In the genomic region with DNA sequence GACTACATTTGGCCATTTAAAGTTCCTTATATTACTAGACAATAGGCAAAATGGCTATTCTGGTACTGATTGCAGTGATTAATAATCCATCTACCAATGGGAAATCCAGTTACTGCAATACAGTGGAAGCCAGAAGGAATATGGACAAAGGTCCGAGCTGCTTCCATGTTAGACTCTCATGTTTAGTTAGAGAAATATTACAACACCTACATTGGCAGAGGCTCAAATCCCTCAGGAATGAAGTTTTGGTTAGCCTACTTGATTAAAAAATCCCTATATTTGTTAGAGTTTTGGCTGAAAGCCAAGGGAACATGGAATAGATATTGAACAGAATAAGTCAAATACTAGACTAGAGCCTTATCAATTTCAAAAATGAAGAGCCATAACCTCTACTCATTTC, we compare ENCODE assay signal across 29 cellular contexts. TPM values are rescaled to one million over a fixed set of nuclear protein-coding genes. Genes with fewer than 3 reads are reported as not detected.
DNase-seq lines count a peak whose midpoint lies in the region; ATAC-seq and TF ChIP-seq lines count a peak whose summit lies in the region.
"Had no signal": no experiment of that assay in that cellular context is flagged by ENCODE, and none has a peak within 500 bp of the region (broad histone marks: within the 10 kb centered on the region; RNA-seq: fewer than 3 reads in every experiment).

No MANE protein-coding gene starts in this region.

- H3K4me1 Mint-ChIP-seq in type B pancreatic cell (ENCODE audit: unreplicated experiment) = no peaks in the 10 kb centered on the region
- H3K4me1 Mint-ChIP-seq: CD8-positive, alpha-beta memory T cell; memory B cell had no signal

- no peak overlapping the region for H3K4me3 ChIP-seq in choroid plexus epithelial cell (ENCODE audit: low read depth, low read length)
- H3K4me3 ChIP-seq: hepatocyte, SJSA1, suprapubic skin had no signal

- no peak overlapping the region for H3K4me3 Mint-ChIP-seq in type B pancreatic cell
- H3K4me3 Mint-ChIP-seq: activated CD8-positive, alpha-beta T cell treated with anti-CD3 and anti-CD28 coated beads, Interleukin-2, amount 10 ng/mL, durations not matched to agents 7 days and 5 days; activated naive CD4-positive, alpha-beta T cell treated with anti-CD3 and anti-CD28 coated beads for 36 hours; CD8-positive, alpha-beta memory T cell; effector memory CD8-positive, alpha-beta T cell; memory B cell; nephron progenitor cell had no signal

- H3K36me3 Mint-ChIP-seq in type B pancreatic cell = peaks cover 10% of the 10 kb centered on the region

- peak; percentile 16 for DNase-seq in AG09319 (ENCODE audit: extremely low read depth, low read depth)
- DNase-seq in M059J (ENCODE audit: low read depth) = peak; percentile 32
- peak; percentile 65 for DNase-seq in choroid plexus epithelial cell (ENCODE audit: low read depth)
- DNase-seq in left lobe of liver (ENCODE audit: low spot score) = no peak
- no peak for DNase-seq in NCI-H1417 treated with DMSO at 0.1 percent for 48 hours (lab: John Stamatoyannopoulos, UW)
- DNase-seq in type B pancreatic cell (ENCODE audit: extremely low spot score, unreplicated experiment) = no peak
- DNase-seq: activated CD4-positive, alpha-beta T cell treated with anti-CD3 and anti-CD28 coated beads for 4 hours; activated CD8-positive, alpha-beta T cell treated with anti-CD3 and anti-CD28 coated beads, Interleukin-2, amount 10 ng/mL, durations not matched to agents 7 days and 5 days; activated naive CD4-positive, alpha-beta T cell treated with anti-CD3 and anti-CD28 coated beads for 36 hours; amniotic stem cell; caudate nucleus; CD8-positive, alpha-beta memory T cell; DMS 273 treated with DMSO at 0.1 percent for 48 hours; effector memory CD8-positive, alpha-beta T cell; KG1; left colon; NCI-H1694; NCI-H446; NCI-H82; nephron progenitor cell; small intestine; stimulated activated naive CD4-positive, alpha-beta T cell treated with Interleukin-2 at 50 U/mL for 16 hours; T1000; WERI-Rb-1 had no signal

- H3K27me3 Mint-ChIP-seq in type B pancreatic cell = no peaks in the 10 kb centered on the region
- H3K27me3 Mint-ChIP-seq: effector memory CD8-positive, alpha-beta T cell; memory B cell had no signal

- no peaks in the 10 kb centered on the region for H3K9me3 Mint-ChIP-seq in type B pancreatic cell
- H3K9me3 Mint-ChIP-seq: CD8-positive, alpha-beta memory T cell; effector memory CD8-positive, alpha-beta T cell; nephron progenitor cell had no signal

- TF ChIP-seq CTCF in AG09319 (IDR thresholded peaks at IDR 0.05; ENCODE audit: low read depth, low read length) (no peak), choroid plexus epithelial cell (conservative IDR thresholded peaks at IDR 0.05; ENCODE audit: low read depth, low read length) (no peak), type B pancreatic cell (conservative IDR thresholded peaks at IDR 0.05) (no peak)

- H3K27ac Mint-ChIP-seq in type B pancreatic cell = no peak overlapping the region
- H3K27ac Mint-ChIP-seq: activated CD8-positive, alpha-beta T cell treated with anti-CD3 and anti-CD28 coated beads, Interleukin-2, amount 10 ng/mL, durations not matched to agents 7 days and 5 days; activated naive CD4-positive, alpha-beta T cell treated with anti-CD3 and anti-CD28 coated beads for 36 hours; CD8-positive, alpha-beta memory T cell; effector memory CD8-positive, alpha-beta T cell; memory B cell; nephron progenitor cell had no signal

- peak; percentile 58 for ATAC-seq in left lobe of liver
- no peak for ATAC-seq in GM18502 (IDR thresholded peaks at IDR 0.05; ENCODE audit: poor library complexity, unreplicated experiment)
- ATAC-seq: activated CD8-positive, alpha-beta T cell treated with anti-CD3 and anti-CD28 coated beads, Interleukin-2, amount 10 ng/mL, durations not matched to agents 7 days and 5 days; effector memory CD8-positive, alpha-beta T cell; left colon had no signal

RNA-seq across cellular contexts. Expression of gene ARL6IP6, which starts 48.5 kb away (rescaled TPM):
- 53.6 and 66.7 TPM in 2 replicates for total RNA-seq in M059J (2014; rRNA removed; shearing (Covaris generic))
- total RNA-seq in left lobe of liver = 2.2 TPM
- total RNA-seq in type B pancreatic cell (ENCODE audit: low replicate concordance) = 20.8 and 26.6 TPM in 2 replicates

RNA-seq across cellular contexts. Expression of gene PRPF40A, which starts 49.6 kb away (rescaled TPM):
- 103 and 105 TPM in 2 replicates for total RNA-seq in M059J (2014; rRNA removed; shearing (Covaris generic))
- total RNA-seq in left lobe of liver (31.3 TPM), type B pancreatic cell (ENCODE audit: low replicate concordance) (93.7 and 119 TPM in 2 replicates)

Comparison
In these comparisons a context has a peak if more than half of its experiments do, and no peak if none do; other contexts are left out.
1. DNase-seq: peak in AG09319 (single experiment), M059J (single experiment) and choroid plexus epithelial cell (single experiment); none in left lobe of liver (single experiment), NCI-H1417 treated with DMSO at 0.1 percent for 48 hours (single experiment) and type B pancreatic cell (single experiment).